ENCODE assay signal across 1 cellular context in the genomic region with DNA sequence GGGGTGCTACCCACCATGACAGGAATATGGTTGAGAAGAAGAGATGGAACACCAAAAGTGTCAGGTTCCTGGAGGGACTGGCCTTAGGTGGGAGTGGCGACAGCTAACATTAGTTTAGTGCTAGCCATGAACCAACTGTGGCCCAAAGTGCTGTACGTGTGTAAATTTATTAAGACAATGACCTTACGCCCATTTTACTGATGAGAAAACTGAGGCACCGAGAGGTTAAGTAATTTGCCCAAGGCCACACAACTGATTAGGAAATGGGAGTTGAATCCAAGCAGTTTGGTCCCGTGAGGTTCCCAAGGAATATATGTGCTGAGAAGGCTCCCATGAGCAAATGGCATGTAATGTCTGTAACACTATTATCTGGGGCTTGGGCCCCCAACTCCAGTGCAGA.
TF ChIP-seq lines count a peak whose summit lies in the region.

No MANE protein-coding gene starts in this region.

TF ChIP-seq in H1, 55 proteins besides CTCF, POLR2A, EP300 and RAD21 (continued from another document):
- no peak for TF ChIP-seq FOSL1 (IDR thresholded peaks at IDR 0.05; ENCODE audit: insufficient read depth, low read depth, low read length)
